ENCODE assay signal across 11 cellular contexts in genomic region chr3:115960799-115961198, GRCh38.
A peak's percentile ranks its signal among the peaks of the same experiment; 100 is the strongest.
DNase-seq lines count a peak whose midpoint lies in the region; ATAC-seq and TF ChIP-seq lines count a peak whose summit lies in the region.
"Had no signal": no experiment of that assay in that cellular context is flagged by ENCODE, and none has a peak within 500 bp of the region (broad histone marks: within the 10 kb centered on the region; RNA-seq: fewer than 3 reads in every experiment).

No MANE protein-coding gene starts in this region.

- no peaks in the 10 kb centered on the region for H3K27me3 ChIP-seq in SK-N-SH (ENCODE audit: insufficient read depth)
- H3K27me3 ChIP-seq in Karpas-422 (ENCODE audit: low read length): no peaks in the 10 kb centered on the region

- H3K36me3 ChIP-seq in SK-N-SH (replicated peaks in 1 of 2; ENCODE audit: control insufficient read depth in 1 of 2, insufficient read depth in 2 of 2, low read length in 1 of 2): no peaks in the 10 kb centered on the region
- H3K36me3 ChIP-seq in Karpas-422 (ENCODE audit: insufficient read depth, low read length): no peaks in the 10 kb centered on the region

- peaks cover 4% of the 10 kb centered on the region for H3F3A ChIP-seq in SK-N-SH (replicated peaks; ENCODE audit: insufficient read depth)

- H3K27ac Mint-ChIP-seq in effector memory CD8-positive, alpha-beta T cell: no peak overlapping the region
- H3K27ac Mint-ChIP-seq: mesothelial cell of epicardium; stimulated activated naive B cell treated with anti-CD40 and anti-IgM and Interleukin-4, amounts not matched to agents 10 μg/mL and 1 μg/mL and 100 μg/mL, for 72 hours had no signal

- no peak overlapping the region for H2AFZ ChIP-seq in SK-N-SH (ENCODE audit: low read depth)
- no peak overlapping the region for H2AFZ ChIP-seq in Karpas-422 (ENCODE audit: low read length)

- no peak overlapping the region for H3K4me3 Mint-ChIP-seq in effector memory CD8-positive, alpha-beta T cell
- H3K4me3 Mint-ChIP-seq: mesothelial cell of epicardium; stimulated activated naive B cell treated with anti-CD40 and anti-IgM and Interleukin-4, amounts not matched to agents 10 μg/mL and 1 μg/mL and 100 μg/mL, for 72 hours had no signal

- H3K9me3 ChIP-seq in SK-N-SH: no peaks in the 10 kb centered on the region
- H3K9me3 ChIP-seq in Karpas-422 (ENCODE audit: low read length): no peaks in the 10 kb centered on the region

- no peak overlapping the region for H3K9ac ChIP-seq in SK-N-SH
- no peak overlapping the region for H3K9ac ChIP-seq in Karpas-422 (ENCODE audit: low read length)

- no peaks in the 10 kb centered on the region for H3K36me3 Mint-ChIP-seq in effector memory CD8-positive, alpha-beta T cell (ENCODE audit: insufficient read depth)
- H3K36me3 Mint-ChIP-seq: mesothelial cell of epicardium; stimulated activated naive B cell treated with anti-CD40 and anti-IgM and Interleukin-4, amounts not matched to agents 10 μg/mL and 1 μg/mL and 100 μg/mL, for 72 hours had no signal

- H3K4me1 ChIP-seq in SK-N-SH (ENCODE audit: control insufficient read depth in 1 of 2, insufficient read depth in 2 of 2, low read depth in 1 of 2, low read length in 1 of 2) (peaks cover 0 to 10% of the 10 kb centered on the region in 2 experiments; a peak in 2 of 4 replicates), Karpas-422 (ENCODE audit: low read length) (no peaks in the 10 kb centered on the region)

- WGBS in SK-N-SH (ENCODE audit: low lambda C conversion rate): 42% methylated on average over 5 of the region's 5 CpGs

- TF ChIP-seq RAD21 in SK-N-SH (IDR thresholded peaks at IDR 0.05; ENCODE audit: low read length): peak; percentile 15; the same call in 1 of the 2 replicates

- no peaks in the 10 kb centered on the region for H3K79me2 ChIP-seq in SK-N-SH (ENCODE audit: insufficient read depth)
- H3K79me2 ChIP-seq in Karpas-422 (ENCODE audit: low read length): no peaks in the 10 kb centered on the region

- DNase-seq in SK-N-SH: peak; percentile 45
- peak in 44 of 56 donors; percentile 1 to 86 (median 46) for DNase-seq in nucleus accumbens (lab: John Stamatoyannopoulos, UW)
- no peak for DNase-seq in stimulated activated CD4-positive, alpha-beta T cell treated with anti-CD3 and anti-CD28 coated beads, Interleukin-12 subunit alpha, Interleukin-12 subunit beta, amount 100 ng/mL, for 4 hours
- no peak for DNase-seq in T-helper 9 cell
- no peak for DNase-seq in effector memory CD8-positive, alpha-beta T cell
- no peak for DNase-seq in Karpas-422
- DNase-seq: activated T-cell treated with anti-CD3 and anti-CD28 coated beads, Interleukin-2, amount 50 U/mL, for 1 hour; stimulated activated naive B cell treated with anti-CD40 and anti-IgM and Interleukin-4, amounts not matched to agents 10 μg/mL and 1 μg/mL and 100 μg/mL, for 72 hours had no signal

- H3K4me1 Mint-ChIP-seq in effector memory CD8-positive, alpha-beta T cell (ENCODE audit: low read depth in 2 of 2): no peaks in the 10 kb centered on the region
- H3K4me1 Mint-ChIP-seq: stimulated activated naive B cell treated with anti-CD40 and anti-IgM and Interleukin-4, amounts not matched to agents 10 μg/mL and 1 μg/mL and 100 μg/mL, for 72 hours had no signal

- CTCF ChIA-PET in SK-N-SH (lab: Yijun Ruan, JAX): interaction anchor here (1.0 to 2.0 kb wide), 2 partner anchors 10 to 16 kb away, joined by 6 read pairs; no protein-coding TSS in a partner anchor

- no peak overlapping the region for H3K4me3 ChIP-seq in SK-N-SH (ENCODE audit: low read depth in 2 of 2, low read length in 1 of 2)
- H3K4me3 ChIP-seq in Karpas-422 (ENCODE audit: low read length): no peak overlapping the region

- TF ChIP-seq EP300 in SK-N-SH (IDR thresholded peaks at IDR 0.05; ENCODE audit: borderline replicate concordance in 1 of 2, low read depth in 1 of 2, low read length in 1 of 2): peak in 1 of 2 experiments; percentile 50; a peak in 1 of 4 replicates

- H3K27me3 Mint-ChIP-seq in effector memory CD8-positive, alpha-beta T cell: peaks cover 0 to 9% of the 10 kb centered on the region in 2 donors

- H3K4me2 ChIP-seq in SK-N-SH (no peak overlapping the region), Karpas-422 (ENCODE audit: low read depth, low read length, poor library complexity, severe bottlenecking) (no peak overlapping the region)

- ATAC-seq in GM18520 (IDR thresholded peaks at IDR 0.05; ENCODE audit: unreplicated experiment) (peak; percentile 78), HG02610 (IDR thresholded peaks at IDR 0.05; ENCODE audit: unreplicated experiment) (peak; percentile 83)
- ATAC-seq in effector memory CD8-positive, alpha-beta T cell (replicated peaks): no peak
- ATAC-seq: stimulated activated naive B cell treated with anti-CD40 and anti-IgM and Interleukin-4, amounts not matched to agents 10 μg/mL and 1 μg/mL and 100 μg/mL, for 72 hours had no signal

- no peaks in the 10 kb centered on the region for H3K9me3 Mint-ChIP-seq in effector memory CD8-positive, alpha-beta T cell
- H3K9me3 Mint-ChIP-seq: mesothelial cell of epicardium; stimulated activated naive B cell treated with anti-CD40 and anti-IgM and Interleukin-4, amounts not matched to agents 10 μg/mL and 1 μg/mL and 100 μg/mL, for 72 hours had no signal

- no peaks in the 10 kb centered on the region for H3K9me2 ChIP-seq in SK-N-SH
- H3K9me2 ChIP-seq in Karpas-422 (replicated peaks; ENCODE audit: insufficient read depth, low read length): no peaks in the 10 kb centered on the region

- H4K20me1 ChIP-seq in SK-N-SH (ENCODE audit: insufficient read depth) (no peaks in the 10 kb centered on the region), Karpas-422 (ENCODE audit: insufficient read depth, low read depth, low read length) (no peaks in the 10 kb centered on the region)

- no peak for TF ChIP-seq CTCF in SK-N-SH (IDR thresholded peaks at IDR 0.05)

- 0 out of 4 replicates have a peak overlapping the region, but pooled peaks of 1 of the 2 experiments have one; percentile 25 for H3K27ac ChIP-seq in SK-N-SH (ENCODE audit: low read depth in 2 of 2, low read length in 1 of 2)
- H3K27ac ChIP-seq in Karpas-422 (ENCODE audit: low read length): no peak overlapping the region

- POLR2A ChIA-PET in SK-N-SH (lab: Yijun Ruan, JAX): no interaction called here

TF ChIP-seq in SK-N-SH, 30 proteins besides CTCF, POLR2A, EP300 and RAD21:
- 0 out of 2 replicates have a peak, but pooled peaks have one; percentile 16 for TF ChIP-seq FOXJ3 (CRISPR knock-in tag; IDR thresholded peaks at IDR 0.05)
- no peak for TF ChIP-seq TEAD4 (IDR thresholded peaks at IDR 0.05; ENCODE audit: borderline replicate concordance, insufficient read depth)
- peak; percentile 69; the same call in 1 of the 2 replicates for TF ChIP-seq MXI1 (IDR thresholded peaks at IDR 0.05; ENCODE audit: low read depth, low read length)
- 0 out of 2 replicates have a peak, but pooled peaks have one; percentile 38 for TF ChIP-seq RCOR1 (IDR thresholded peaks at IDR 0.05; ENCODE audit: low read length)
- TF ChIP-seq JUND (IDR thresholded peaks at IDR 0.05): no peak
- no peak for TF ChIP-seq YY1 (IDR thresholded peaks at IDR 0.05; ENCODE audit: low read depth)
- TF ChIP-seq RFX5 (IDR thresholded peaks at IDR 0.05; ENCODE audit: low read length): no peak
- no peak for TF ChIP-seq GABPA (IDR thresholded peaks at IDR 0.05; ENCODE audit: low read depth)
- no peak for TF ChIP-seq TAF1 (IDR thresholded peaks at IDR 0.05; ENCODE audit: borderline replicate concordance, low read depth, low read length)
- no peak for TF ChIP-seq MAX (IDR thresholded peaks at IDR 0.05; ENCODE audit: low read depth)
- no peak for TF ChIP-seq REST (IDR thresholded peaks at IDR 0.05; ENCODE audit: low read depth, low read length)

Comparison
In these comparisons a context has a peak if more than half of its experiments do, and no peak if none do; other contexts are left out.
1. DNase-seq: peak in SK-N-SH (single experiment) and nucleus accumbens (44 of 56); none in stimulated activated CD4-positive, alpha-beta T cell treated with anti-CD3 and anti-CD28 coated beads, Interleukin-12 subunit alpha, Interleukin-12 subunit beta, amount 100 ng/mL, for 4 hours (single experiment), T-helper 9 cell (single experiment), effector memory CD8-positive, alpha-beta T cell (0 of 3) and Karpas-422 (single experiment).